29 cellular contexts compared by ENCODE assay signal in the genomic region with DNA sequence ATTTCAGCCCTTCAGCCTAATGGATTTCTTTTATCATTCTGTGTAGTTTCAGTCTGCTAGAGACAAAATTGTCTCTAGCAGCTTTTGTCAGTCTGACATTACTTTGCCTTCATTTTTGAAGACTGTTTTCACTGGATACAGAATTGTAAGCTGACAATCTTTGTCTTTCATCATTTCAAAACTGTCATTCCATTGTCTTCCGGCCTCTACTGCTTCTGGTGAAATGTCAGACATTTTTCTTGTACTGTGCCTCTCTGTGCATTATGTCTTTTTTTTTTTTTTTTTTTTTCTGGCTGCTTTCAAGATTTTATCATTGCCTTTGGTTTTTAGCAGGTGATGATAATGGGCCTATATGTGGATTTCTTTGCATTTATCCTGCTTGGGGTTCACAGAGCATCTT. TPM values are rescaled to one million over a fixed set of nuclear protein-coding genes. Genes with fewer than 3 reads are reported as not detected.
DNase-seq lines count a peak whose midpoint lies in the region; ATAC-seq, FAIRE-seq and TF ChIP-seq lines count a peak whose summit lies in the region.
"Had no signal": no experiment of that assay in that cellular context is flagged by ENCODE, and none has a peak within 500 bp of the region (broad histone marks: within the 10 kb centered on the region; RNA-seq: fewer than 3 reads in every experiment).

No MANE protein-coding gene starts in this region.

- H3K27me3 ChIP-seq in HepG2 (ENCODE audit: control insufficient read depth in 1 of 2, insufficient read depth in 2 of 2, low read length in 2 of 2): no peaks in the 10 kb centered on the region
- no peaks in the 10 kb centered on the region for H3K27me3 ChIP-seq in right lobe of liver
- no peaks in the 10 kb centered on the region for H3K27me3 ChIP-seq in endothelial cell of umbilical vein (ENCODE audit: control insufficient read depth in 2 of 2, insufficient read depth in 2 of 2, low read length in 2 of 2)
- H3K27me3 ChIP-seq in psoas muscle (ENCODE audit: insufficient read depth in 3 of 3, low read length in 2 of 3): no peaks in the 10 kb centered on the region
- H3K27me3 ChIP-seq: BE2C, BLaER1 had no signal

- dilution Hi-C loops in endothelial cell of umbilical vein (cut with MboI; ENCODE audit: extremely low pct_ligation_motif_present, low sequenced_read_pairs): no loop called here

- FAIRE-seq in HepG2 (lab: Jason Lieb, UNC): no peak
- peak; percentile 35 for FAIRE-seq in endothelial cell of umbilical vein (lab: Jason Lieb, UNC)
- FAIRE-seq: A204.1, GM12878, GM12892, GM18507, GM19239 had no signal

- no peaks in the 10 kb centered on the region for H3K79me2 ChIP-seq in HepG2 (ENCODE audit: insufficient read depth, low read length)
- H3K79me2 ChIP-seq in endothelial cell of umbilical vein (ENCODE audit: control insufficient read depth, insufficient read depth, low read length): no peaks in the 10 kb centered on the region

- ATAC-seq in HepG2 (no peak), right lobe of liver (no peak), WTC11 (no peak), GM18511 (IDR thresholded peaks at IDR 0.05; ENCODE audit: unreplicated experiment) (no peak), HG03342 (IDR thresholded peaks at IDR 0.05; ENCODE audit: unreplicated experiment) (no peak), psoas muscle (no peak)
- ATAC-seq: GM12878 had no signal

- H3K27ac Mint-ChIP-seq in WTC11: no peak overlapping the region
- H3K27ac Mint-ChIP-seq: CD4-positive, alpha-beta memory T cell; CD4-positive, CD25-positive, alpha-beta regulatory T cell had no signal

- H3K9me1 ChIP-seq in endothelial cell of umbilical vein (replicated peaks; ENCODE audit: control insufficient read depth, extremely low read depth, insufficient read depth, low read length): no peaks in the 10 kb centered on the region

- TF ChIP-seq CTCF in HepG2 (CRISPR knock-in tag; IDR thresholded peaks at IDR 0.05): no peak
- TF ChIP-seq CTCF in right lobe of liver (IDR thresholded peaks at IDR 0.05): no peak
- no peak for TF ChIP-seq CTCF in WTC11 (IDR thresholded peaks at IDR 0.05)
- no peak for TF ChIP-seq CTCF in endothelial cell of umbilical vein (IDR thresholded peaks at IDR 0.05; ENCODE audit: extremely low read depth in 1 of 2, insufficient read depth in 1 of 2, low read depth in 1 of 2, low read length in 2 of 2)
- TF ChIP-seq CTCF in psoas muscle (IDR thresholded peaks at IDR 0.05): no peak

- no peak overlapping the region for H3K4me3 Mint-ChIP-seq in WTC11
- H3K4me3 Mint-ChIP-seq: CD14-positive monocyte; CD4-positive, alpha-beta memory T cell; CD4-positive, CD25-positive, alpha-beta regulatory T cell; CD8-positive, alpha-beta memory T cell had no signal

- peaks cover 9% of the 10 kb centered on the region for H3K36me3 Mint-ChIP-seq in WTC11
- H3K36me3 Mint-ChIP-seq: CD14-positive monocyte; CD4-positive, CD25-positive, alpha-beta regulatory T cell had no signal

- H3K9ac ChIP-seq in HepG2 (ENCODE audit: insufficient read depth, low read depth, low read length) (no peak overlapping the region), endothelial cell of umbilical vein (replicated peaks; ENCODE audit: extremely low read depth, insufficient read depth, low read length) (no peak overlapping the region)
- H3K9ac ChIP-seq: BLaER1 had no signal

- POLR2A ChIA-PET in HepG2 (lab: Yijun Ruan, JAX) (no interaction called here), WTC11 (lab: Charles Lee) (no interaction called here), endothelial cell of umbilical vein (lab: Charles Lee) (no interaction called here)

- H2AFZ ChIP-seq in HepG2 (ENCODE audit: low read length): no peak overlapping the region
- no peak overlapping the region for H2AFZ ChIP-seq in endothelial cell of umbilical vein (ENCODE audit: low read depth, low read length)

- H3K27ac ChIP-seq in HepG2 (ENCODE audit: extremely low read length, insufficient read depth, low read length): no peak overlapping the region
- no peak overlapping the region for H3K27ac ChIP-seq in right lobe of liver
- H3K27ac ChIP-seq in endothelial cell of umbilical vein (ENCODE audit: insufficient read depth, low read depth, low read length): no peak overlapping the region
- H3K27ac ChIP-seq in psoas muscle: no peak overlapping the region
- H3K27ac ChIP-seq: BLaER1 had no signal

- TF ChIP-seq RAD21 in HepG2 (CRISPR knock-in tag; IDR thresholded peaks at IDR 0.05): no peak

- H3K9me3 Mint-ChIP-seq in WTC11: peaks cover 16% of the 10 kb centered on the region

- no peaks in the 10 kb centered on the region; the same call in 1 of the 2 replicates for H3K27me3 Mint-ChIP-seq in WTC11 (ENCODE audit: low read depth)

- WGBS in HepG2 (ENCODE audit: low lambda C conversion rate): 36% methylated on average over 1 of the region's 1 CpG
- 80% methylated on average over 1 of the region's 1 CpG for WGBS in right lobe of liver (ENCODE audit: insufficient coverage, low coverage, low lambda C conversion rate, missing lambda C conversion rate)
- 93 to 97% (median 95%) methylated on average over 1 of the region's 1 CpG for WGBS in psoas muscle, 3 donors

- in situ Hi-C loops in HepG2 (cut with HindIII; ENCODE audit: extremely low pct_ligation_motif_present, low pct_unique_long_range_greater_than_20kb): no loop called here

- no peak overlapping the region for H3K4me2 ChIP-seq in HepG2 (ENCODE audit: low read depth, low read length)
- H3K4me2 ChIP-seq in endothelial cell of umbilical vein (ENCODE audit: insufficient read depth, low read length): no peak overlapping the region
- H3K4me2 ChIP-seq: BLaER1 had no signal

- CTCF ChIA-PET in HepG2 (lab: Yijun Ruan, JAX; ENCODE audit: low intra/inter-chr PET ratio, low total read pairs) (no interaction called here), WTC11 (lab: Charles Lee) (no interaction called here), endothelial cell of umbilical vein (lab: Charles Lee) (no interaction called here)

- BruUV-seq in HepG2 (replicated peaks; lab: Mats Ljungman, UMichigan) (no TSS peak), endothelial cell of umbilical vein (replicated peaks; lab: Mats Ljungman, UMichigan) (no TSS peak)

- DNase-seq in HepG2 (ENCODE audit: low spot score) (no peak), right lobe of liver (no peak), WTC11 (ENCODE audit: low spot score) (no peak), endothelial cell of umbilical vein (ENCODE audit: low read depth, low spot score) (no peak), psoas muscle (no peak)
- DNase-seq: 8988T; ACHN; BE2C; C1 segment of cervical spinal cord; CD4-positive, alpha-beta memory T cell; CD4-positive, CD25-positive, alpha-beta regulatory T cell; CD8-positive, alpha-beta memory T cell; COR-L47; DMS 273 treated with DMSO at 0.1 percent for 48 hours; DMS153; DMS53; DMS79; DND-41; EL; GDM1 had no signal

- no peaks in the 10 kb centered on the region for H4K20me1 ChIP-seq in HepG2 (ENCODE audit: insufficient read depth, low read length)
- no peaks in the 10 kb centered on the region for H4K20me1 ChIP-seq in endothelial cell of umbilical vein (replicated peaks; ENCODE audit: control insufficient read depth, extremely low read depth, insufficient read depth, low read length)
- H4K20me1 ChIP-seq: BLaER1 had no signal

- no peak for TF ChIP-seq EP300 in HepG2 (IDR thresholded peaks at IDR 0.05; ENCODE audit: low read depth in 2 of 2, low read length in 2 of 2)
- no peak for TF ChIP-seq EP300 in HepG2 (CRISPR knock-in tag; IDR thresholded peaks at IDR 0.05; ENCODE audit: borderline replicate concordance)

- no peak overlapping the region for H3K4me3 ChIP-seq in HepG2 (replicated peaks in 1 of 3; ENCODE audit: insufficient read depth in 1 of 3, low read depth in 2 of 3, low read length in 3 of 3)
- no peak overlapping the region for H3K4me3 ChIP-seq in right lobe of liver
- no peak overlapping the region for H3K4me3 ChIP-seq in endothelial cell of umbilical vein (replicated peaks in 1 of 3; ENCODE audit: insufficient read depth in 1 of 3, low read depth in 1 of 3, low read length in 3 of 3)
- H3K4me3 ChIP-seq in psoas muscle: no peak overlapping the region
- H3K4me3 ChIP-seq: BLaER1, GM12878 had no signal

- H3K9me3 ChIP-seq in HepG2 (ENCODE audit: low read length): no peaks in the 10 kb centered on the region
- peaks cover 0 to 5% (median 0%) of the 10 kb centered on the region in 4 donors for H3K9me3 ChIP-seq in right lobe of liver
- no peaks in the 10 kb centered on the region for H3K9me3 ChIP-seq in endothelial cell of umbilical vein (replicated peaks; ENCODE audit: control insufficient read depth, insufficient read depth, low read length)
- H3K9me3 ChIP-seq in psoas muscle: no peaks in the 10 kb centered on the region
- H3K9me3 ChIP-seq: BE2C had no signal

- no peaks in the 10 kb centered on the region for H3K4me1 ChIP-seq in HepG2 (ENCODE audit: insufficient read depth, low read length)
- H3K4me1 ChIP-seq in right lobe of liver: no peaks in the 10 kb centered on the region
- H3K4me1 ChIP-seq in endothelial cell of umbilical vein (ENCODE audit: control insufficient read depth, extremely low read depth, insufficient read depth, low read length): no peaks in the 10 kb centered on the region
- no peaks in the 10 kb centered on the region for H3K4me1 ChIP-seq in psoas muscle
- H3K4me1 ChIP-seq: BE2C, BLaER1 had no signal

- intact Hi-C loops in HepG2 (cut with micrococcal nuclease; ENCODE audit: unreplicated experiment): no loop called here
- intact Hi-C loops in right lobe of liver (cut with DNase I): no loop called here
- intact Hi-C loops in endothelial cell of umbilical vein (cut with micrococcal nuclease): no loop called here
- intact Hi-C loops in psoas muscle (cut with DNase I): loop anchor here in 1 of 2 donors (10.0 kb wide), 1 partner anchor 73 kb away; no protein-coding TSS in a partner anchor

- H3K36me3 ChIP-seq in HepG2 (replicated peaks in 1 of 2; ENCODE audit: control insufficient read depth in 1 of 2, insufficient read depth in 2 of 2, low read length in 2 of 2) (no peaks in the 10 kb centered on the region), right lobe of liver (no peaks in the 10 kb centered on the region), endothelial cell of umbilical vein (ENCODE audit: control insufficient read depth in 2 of 2, extremely low read depth in 1 of 2, insufficient read depth in 2 of 2, low read length in 2 of 2) (no peaks in the 10 kb centered on the region), psoas muscle (ENCODE audit: insufficient read depth in 1 of 2, low read depth in 1 of 2) (no peaks in the 10 kb centered on the region)
- H3K36me3 ChIP-seq: BE2C, BLaER1 had no signal

- H3K4me1 Mint-ChIP-seq in WTC11: peaks cover 11% of the 10 kb centered on the region
- H3K4me1 Mint-ChIP-seq: CD14-positive monocyte; CD4-positive, alpha-beta memory T cell; CD4-positive, CD25-positive, alpha-beta regulatory T cell; CD8-positive, alpha-beta memory T cell had no signal

- no peak for TF ChIP-seq POLR2A in HepG2 (IDR thresholded peaks at IDR 0.05; ENCODE audit: insufficient read depth in 1 of 2, low read depth in 2 of 2, low read length in 2 of 2)
- TF ChIP-seq POLR2A in right lobe of liver (IDR thresholded peaks at IDR 0.05): no peak
- TF ChIP-seq POLR2A in endothelial cell of umbilical vein (IDR thresholded peaks at IDR 0.05; ENCODE audit: low read depth, low read length): no peak

RNA-seq across cellular contexts. Expression of a gene that starts 51.3 kb away (rescaled TPM):
- total RNA-seq in HepG2 (2016; rRNA removed; fragmentation: Illumina TruSeq; extraction: Trizol) (1.4 and 2.1 TPM in 2 replicates), right lobe of liver (1 to 10 TPM; 1.1 to 2.2 (median 1.4) TPM), WTC11 (2021) (5.0 to 5.5 TPM (median 5.3 TPM) in 3 replicates), endothelial cell of umbilical vein (5.4 and 6.3 TPM in 2 replicates), psoas muscle (1 to 10 TPM; 1.4 to 2.8 (median 1.7) TPM)
- total RNA-seq in HepG2 (2016; cell fraction: cytosol; rRNA removed; fragmentation: Illumina TruSeq; extraction: Trizol; ENCODE audit: low read depth): 0.62 and 0.71 TPM in 2 replicates
- total RNA-seq in HepG2 (2016; cell fraction: insoluble cytoplasmic fraction; rRNA removed; fragmentation: Illumina TruSeq; extraction: Trizol): 1.2 and 2.9 TPM in 2 replicates
- total RNA-seq in HepG2 (2016; cell fraction: membrane; rRNA removed; fragmentation: Illumina TruSeq; extraction: Trizol): 1.0 and 1.5 TPM in 2 replicates
- total RNA-seq in HepG2 (2016; cell fraction: nucleus; rRNA removed; fragmentation: Illumina TruSeq; extraction: Trizol): 6.5 and 7.0 TPM in 2 replicates
- polyA plus RNA-seq in HepG2 (2011; rRNA removed) (5.9 and 6.3 TPM in 2 replicates), endothelial cell of umbilical vein (5.5 and 7.7 TPM in 2 replicates), psoas muscle (1 to 10 TPM in 2 of 3 donors, under 1 TPM in 1; 0.59 to 2.1 (median 1.5) TPM)
- polyA plus RNA-seq in HepG2 (2011; cell fraction: cytosol; rRNA removed): 2.0 and 2.3 TPM in 2 replicates
- 11.9 and 13.0 TPM in 2 replicates for polyA plus RNA-seq in HepG2 (2011; cell fraction: nucleus; rRNA removed)
- polyA plus RNA-seq in HepG2 (2012): 1.7 and 2.6 TPM in 2 replicates
- 0.14 and 0.19 TPM in 2 replicates for polyA plus RNA-seq in HepG2 (2016; cell fraction: cytosol; fragmentation: Illumina TruSeq; extraction: Trizol; ENCODE audit: low read depth)
- 0.78 and 1.9 TPM in 2 replicates for polyA plus RNA-seq in HepG2 (2016; cell fraction: insoluble cytoplasmic fraction; fragmentation: Illumina TruSeq; extraction: Trizol; ENCODE audit: low read depth)
- polyA plus RNA-seq in HepG2 (2016; cell fraction: membrane; fragmentation: Illumina TruSeq; extraction: Trizol; ENCODE audit: low read depth): 0.31 and 0.64 TPM in 2 replicates
- 7.7 and 9.3 TPM in 2 replicates for polyA plus RNA-seq in HepG2 (2016; cell fraction: nucleus; fragmentation: Illumina TruSeq; extraction: Trizol; ENCODE audit: insufficient read depth, low read depth)
- 7.4 and 14.5 TPM in 2 replicates for polyA minus RNA-seq in HepG2 (2011; rRNA and poly(A)+ RNA removed; ENCODE audit: low replicate concordance)
- polyA minus RNA-seq in HepG2 (2011; cell fraction: cytosol; rRNA and poly(A)+ RNA removed): 0.70 and 1.3 TPM in 2 replicates
- 11.7 and 16.4 TPM in 2 replicates for polyA minus RNA-seq in HepG2 (2011; cell fraction: nucleus; rRNA and poly(A)+ RNA removed)
- 2.1 and 3.0 TPM in 2 replicates for polyA plus RNA-seq in endothelial cell of umbilical vein (2011; cell fraction: cytosol; rRNA removed)
- polyA plus RNA-seq in endothelial cell of umbilical vein (2011; cell fraction: nucleus; rRNA removed): 18.8 and 22.5 TPM in 2 replicates
- 3.2 and 3.6 TPM in 2 replicates for polyA plus RNA-seq in endothelial cell of umbilical vein (2012)
- polyA minus RNA-seq in endothelial cell of umbilical vein: 10.6 and 16.9 TPM in 2 replicates
- 1.5 TPM for polyA minus RNA-seq in endothelial cell of umbilical vein (2011; cell fraction: cytosol; rRNA and poly(A)+ RNA removed)
- 9.5 and 12.7 TPM in 2 replicates for polyA minus RNA-seq in endothelial cell of umbilical vein (2011; cell fraction: nucleus; rRNA and poly(A)+ RNA removed)
